In the genomic region with DNA sequence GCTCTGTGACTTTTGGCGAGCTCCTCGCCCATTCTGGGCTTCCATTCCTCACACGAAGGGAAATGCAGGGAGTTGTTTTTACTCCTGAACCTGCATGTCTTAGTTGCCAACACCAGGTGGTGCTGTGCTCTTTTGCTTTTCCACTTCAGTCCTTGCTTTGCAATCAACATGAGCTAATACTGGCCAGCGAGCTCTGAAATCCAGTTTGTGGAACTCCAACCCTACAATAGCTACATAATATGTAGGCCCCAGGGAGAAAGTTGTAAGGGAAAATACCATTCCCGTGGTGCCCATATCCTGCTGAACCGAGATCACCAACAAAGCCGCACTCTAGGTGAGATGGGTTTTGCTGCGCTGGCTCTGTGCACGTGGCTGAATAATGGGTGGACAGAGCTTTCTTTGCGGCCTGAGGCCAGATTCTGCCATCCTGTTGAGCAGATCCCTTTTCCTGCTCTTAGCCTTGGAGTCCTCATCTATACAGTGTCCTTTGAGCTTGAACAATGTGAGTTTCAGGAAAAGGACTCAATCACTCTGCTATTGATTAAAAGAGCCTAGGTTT, we compare ENCODE assay signal across 8 cellular contexts. TPM values are rescaled to one million over a fixed set of nuclear protein-coding genes. Genes with fewer than 3 reads are reported as not detected.
DNase-seq lines count a peak whose midpoint lies in the region; ATAC-seq and TF ChIP-seq lines count a peak whose summit lies in the region.

No MANE protein-coding gene starts in this region.

- DNase-seq in GM12864 (ENCODE audit: low read depth) (peak; percentile 43), SIG-M5 (lab: John Stamatoyannopoulos, UW) (peak; percentile 14), amniotic epithelial cell (ENCODE audit: low read depth) (peak; percentile 84), left ventricle myocardium superior (peak; percentile 45), renal cortical epithelial cell (ENCODE audit: low read depth) (peak; percentile 84)

- no peak overlapping the region for H3K4me3 ChIP-seq in GM12864 (ENCODE audit: low read depth, low read length)

- ATAC-seq in left ventricle myocardium superior, result peak; percentile 80
- ATAC-seq in HG03196 (IDR thresholded peaks at IDR 0.05; ENCODE audit: unreplicated experiment), result no peak

- intact Hi-C loops in left ventricle myocardium superior (cut with micrococcal nuclease), result loop anchor here (5.0 kb wide), 1 partner anchor 264 kb away; no protein-coding TSS in a partner anchor

- no peak overlapping the region for H3K27ac ChIP-seq in 22Rv1

- peak; percentile 83 for TF ChIP-seq CTCF in 22Rv1 (IDR thresholded peaks at IDR 0.05)
- TF ChIP-seq CTCF in GM12864 (IDR thresholded peaks at IDR 0.05; ENCODE audit: low read depth, low read length, missing control alignments), result peak; percentile 87
- peak; percentile 83 for TF ChIP-seq CTCF in LNCAP (IDR thresholded peaks at IDR 0.05)

RNA-seq across cellular contexts. Expression of a gene that starts 25.0 kb away (rescaled TPM):
- total RNA-seq in left ventricle myocardium superior, result 15.7 TPM
- 10.4 and 15.6 TPM in 2 replicates for total RNA-seq in renal cortical epithelial cell

RNA-seq across cellular contexts. Expression of a gene that starts 25.2 kb away (rescaled TPM):
- 7.9 TPM for total RNA-seq in left ventricle myocardium superior
- 31.8 and 135 TPM in 2 replicates for total RNA-seq in renal cortical epithelial cell

Comparison
In these comparisons a context has a peak if more than half of its experiments do, and no peak if none do; other contexts are left out.
1. DNase-seq: peak in every context shown above with its lines; median percentile 84 in amniotic epithelial cell; 84 in renal cortical epithelial cell; 45 in left ventricle myocardium superior; 43 in GM12864; 14 in SIG-M5.